ENCODE assay signal across 2 cellular contexts in the genomic region with DNA sequence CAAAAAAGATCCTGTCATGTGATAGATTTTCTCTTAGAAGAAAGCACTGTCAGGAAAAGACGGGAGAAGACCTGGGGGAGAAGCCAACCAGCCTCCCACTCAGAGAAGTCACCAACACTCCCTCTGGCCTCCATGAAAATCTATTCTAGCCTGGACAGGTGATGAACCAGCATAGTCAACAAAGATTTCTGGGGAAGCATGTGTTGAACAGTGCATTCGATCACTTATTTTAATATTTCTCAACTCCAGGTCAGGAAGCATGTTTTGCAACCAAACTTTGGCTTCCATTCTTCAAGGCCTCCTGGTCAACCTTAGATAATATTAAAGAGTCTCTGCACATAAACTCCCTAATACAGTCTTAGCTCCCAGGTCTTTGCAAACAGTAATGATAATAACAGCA.
TF ChIP-seq lines count a peak whose summit lies in the region.

No MANE protein-coding gene starts in this region.

TF ChIP-seq in liver, 16 proteins besides CTCF, POLR2A, EP300 and RAD21 (continued from another document):
- TF ChIP-seq, protein P1, sequence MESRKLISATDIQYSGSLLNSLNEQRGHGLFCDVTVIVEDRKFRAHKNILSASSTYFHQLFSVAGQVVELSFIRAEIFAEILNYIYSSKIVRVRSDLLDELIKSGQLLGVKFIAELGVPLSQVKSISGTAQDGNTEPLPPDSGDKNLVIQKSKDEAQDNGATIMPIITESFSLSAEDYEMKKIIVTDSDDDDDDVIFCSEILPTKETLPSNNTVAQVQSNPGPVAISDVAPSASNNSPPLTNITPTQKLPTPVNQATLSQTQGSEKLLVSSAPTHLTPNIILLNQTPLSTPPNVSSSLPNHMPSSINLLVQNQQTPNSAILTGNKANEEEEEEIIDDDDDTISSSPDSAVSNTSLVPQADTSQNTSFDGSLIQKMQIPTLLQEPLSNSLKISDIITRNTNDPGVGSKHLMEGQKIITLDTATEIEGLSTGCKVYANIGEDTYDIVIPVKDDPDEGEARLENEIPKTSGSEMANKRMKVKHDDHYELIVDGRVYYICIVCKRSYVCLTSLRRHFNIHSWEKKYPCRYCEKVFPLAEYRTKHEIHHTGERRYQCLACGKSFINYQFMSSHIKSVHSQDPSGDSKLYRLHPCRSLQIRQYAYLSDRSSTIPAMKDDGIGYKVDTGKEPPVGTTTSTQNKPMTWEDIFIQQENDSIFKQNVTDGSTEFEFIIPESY (IDR thresholded peaks at IDR 0.05): no peak
- TF ChIP-seq EGR1 (IDR thresholded peaks at IDR 0.05; ENCODE audit: low read depth in 2 of 2): no peak
- TF ChIP-seq HNF4A (conservative IDR thresholded peaks at IDR 0.05): peak; percentile 33 to 63
- TF ChIP-seq FOXA2 (IDR thresholded peaks at IDR 0.05): peak; percentile 45
- TF ChIP-seq NR2F2 (IDR thresholded peaks at IDR 0.05): no peak
- TF ChIP-seq YY1 (IDR thresholded peaks at IDR 0.05): peak; percentile 32
- TF ChIP-seq, protein P2, sequence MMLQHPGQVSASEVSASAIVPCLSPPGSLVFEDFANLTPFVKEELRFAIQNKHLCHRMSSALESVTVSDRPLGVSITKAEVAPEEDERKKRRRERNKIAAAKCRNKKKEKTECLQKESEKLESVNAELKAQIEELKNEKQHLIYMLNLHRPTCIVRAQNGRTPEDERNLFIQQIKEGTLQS (IDR thresholded peaks at IDR 0.05): no peak
- no peak for TF ChIP-seq FOXA1 (IDR thresholded peaks at IDR 0.05)
- TF ChIP-seq, protein P3, sequence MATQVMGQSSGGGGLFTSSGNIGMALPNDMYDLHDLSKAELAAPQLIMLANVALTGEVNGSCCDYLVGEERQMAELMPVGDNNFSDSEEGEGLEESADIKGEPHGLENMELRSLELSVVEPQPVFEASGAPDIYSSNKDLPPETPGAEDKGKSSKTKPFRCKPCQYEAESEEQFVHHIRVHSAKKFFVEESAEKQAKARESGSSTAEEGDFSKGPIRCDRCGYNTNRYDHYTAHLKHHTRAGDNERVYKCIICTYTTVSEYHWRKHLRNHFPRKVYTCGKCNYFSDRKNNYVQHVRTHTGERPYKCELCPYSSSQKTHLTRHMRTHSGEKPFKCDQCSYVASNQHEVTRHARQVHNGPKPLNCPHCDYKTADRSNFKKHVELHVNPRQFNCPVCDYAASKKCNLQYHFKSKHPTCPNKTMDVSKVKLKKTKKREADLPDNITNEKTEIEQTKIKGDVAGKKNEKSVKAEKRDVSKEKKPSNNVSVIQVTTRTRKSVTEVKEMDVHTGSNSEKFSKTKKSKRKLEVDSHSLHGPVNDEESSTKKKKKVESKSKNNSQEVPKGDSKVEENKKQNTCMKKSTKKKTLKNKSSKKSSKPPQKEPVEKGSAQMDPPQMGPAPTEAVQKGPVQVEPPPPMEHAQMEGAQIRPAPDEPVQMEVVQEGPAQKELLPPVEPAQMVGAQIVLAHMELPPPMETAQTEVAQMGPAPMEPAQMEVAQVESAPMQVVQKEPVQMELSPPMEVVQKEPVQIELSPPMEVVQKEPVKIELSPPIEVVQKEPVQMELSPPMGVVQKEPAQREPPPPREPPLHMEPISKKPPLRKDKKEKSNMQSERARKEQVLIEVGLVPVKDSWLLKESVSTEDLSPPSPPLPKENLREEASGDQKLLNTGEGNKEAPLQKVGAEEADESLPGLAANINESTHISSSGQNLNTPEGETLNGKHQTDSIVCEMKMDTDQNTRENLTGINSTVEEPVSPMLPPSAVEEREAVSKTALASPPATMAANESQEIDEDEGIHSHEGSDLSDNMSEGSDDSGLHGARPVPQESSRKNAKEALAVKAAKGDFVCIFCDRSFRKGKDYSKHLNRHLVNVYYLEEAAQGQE (IDR thresholded peaks at IDR 0.05): no peak
- TF ChIP-seq JUND (IDR thresholded peaks at IDR 0.05): no peak
- TF ChIP-seq RXRA (IDR thresholded peaks at IDR 0.05): peak in 1 of 2 donors; percentile 66
- TF ChIP-seq SP1 (IDR thresholded peaks at IDR 0.05): no peak
- TF ChIP-seq, protein P4, sequence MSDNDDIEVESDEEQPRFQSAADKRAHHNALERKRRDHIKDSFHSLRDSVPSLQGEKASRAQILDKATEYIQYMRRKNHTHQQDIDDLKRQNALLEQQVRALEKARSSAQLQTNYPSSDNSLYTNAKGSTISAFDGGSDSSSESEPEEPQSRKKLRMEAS (IDR thresholded peaks at IDR 0.05): peak; percentile 48
- no peak for TF ChIP-seq GABPA (IDR thresholded peaks at IDR 0.05 in 1 of 2, conservative IDR thresholded peaks at IDR 0.05 in 1 of 2)
- TF ChIP-seq TAF1 (conservative IDR thresholded peaks at IDR 0.05): no peak

TF ChIP-seq in HepG2, 621 proteins besides CTCF, POLR2A, EP300 and RAD21 (continued from another document):
- no peak for TF ChIP-seq MXD4 (CRISPR knock-in tag; IDR thresholded peaks at IDR 0.05)
